In genomic region chr13:43132228-43132627, GRCh38 we compare ENCODE assay signal across 8 cellular contexts.
A peak's percentile ranks its signal among the peaks of the same experiment; 100 is the strongest.
DNase-seq lines count a peak whose midpoint lies in the region; ATAC-seq and TF ChIP-seq lines count a peak whose summit lies in the region.

No MANE protein-coding gene starts in this region.

- H3K4me1 ChIP-seq in HAP-1 = no peaks in the 10 kb centered on the region

- H3K4me3 ChIP-seq in AG09309 (ENCODE audit: control insufficient read depth, low read depth, low read length) (no peak overlapping the region), HAP-1 (no peak overlapping the region)

- peaks cover 4% of the 10 kb centered on the region for H3K27me3 Mint-ChIP-seq in activated naive CD4-positive, alpha-beta T cell treated with anti-CD3 and anti-CD28 coated beads, Interleukin-2, amount 10 ng/mL, durations not matched to agents 7 days and 5 days

- no peaks in the 10 kb centered on the region for H3K27me3 ChIP-seq in HAP-1 (ENCODE audit: low read depth)

- in situ Hi-C loops in HAP-1 (cut with MboI; ENCODE audit: low sequenced_read_pairs) = no loop called here

- H3K27ac ChIP-seq in substantia nigra (ENCODE audit: low read depth, low read length, poor library complexity, severe bottlenecking) = no peak overlapping the region

- no peaks in the 10 kb centered on the region for H3K36me3 ChIP-seq in HAP-1 (replicated peaks)

- no peaks in the 10 kb centered on the region for H3K9me3 Mint-ChIP-seq in activated naive CD4-positive, alpha-beta T cell treated with anti-CD3 and anti-CD28 coated beads, Interleukin-2, amount 10 ng/mL, durations not matched to agents 7 days and 5 days

- no peak overlapping the region for H3K27ac Mint-ChIP-seq in activated naive CD4-positive, alpha-beta T cell treated with anti-CD3 and anti-CD28 coated beads, Interleukin-2, amount 10 ng/mL, durations not matched to agents 7 days and 5 days

- no peak overlapping the region for H3K4me3 Mint-ChIP-seq in activated naive CD4-positive, alpha-beta T cell treated with anti-CD3 and anti-CD28 coated beads, Interleukin-2, amount 10 ng/mL, durations not matched to agents 7 days and 5 days

- CTCF ChIA-PET in activated naive CD4-positive, alpha-beta T cell treated with anti-CD3 and anti-CD28 coated beads, Interleukin-2, amount 10 ng/mL, durations not matched to agents 7 days and 5 days (lab: Charles Lee) = interaction anchor here (0.7 kb wide), 1 partner anchor 209 kb away, joined by 3 read pairs; no protein-coding TSS in a partner anchor

- H3K4me1 Mint-ChIP-seq in activated naive CD4-positive, alpha-beta T cell treated with anti-CD3 and anti-CD28 coated beads, Interleukin-2, amount 10 ng/mL, durations not matched to agents 7 days and 5 days = peaks cover 13% of the 10 kb centered on the region

- peak; percentile 14 for TF ChIP-seq CTCF in AG09309 (IDR thresholded peaks at IDR 0.05; ENCODE audit: control insufficient read depth, insufficient read depth, low read depth, low read length, missing control alignments)

- no peak for ATAC-seq in GM18870 (IDR thresholded peaks at IDR 0.05; ENCODE audit: unreplicated experiment)

- no peaks in the 10 kb centered on the region for H3K36me3 Mint-ChIP-seq in activated naive CD4-positive, alpha-beta T cell treated with anti-CD3 and anti-CD28 coated beads, Interleukin-2, amount 10 ng/mL, durations not matched to agents 7 days and 5 days

- no peaks in the 10 kb centered on the region for H3K9me3 ChIP-seq in HAP-1

- no peak for DNase-seq in AG09309 (ENCODE audit: low read depth)
- peak; percentile 39 to 61 for DNase-seq in HAP-1 (ENCODE audit: low spot score in 2 of 2)
- peak; percentile 59 for DNase-seq in SK-N-DZ (ENCODE audit: low spot score)
- peak; percentile 74 for DNase-seq in iPS-NIHi11 (ENCODE audit: low spot score)
- no peak for DNase-seq in substantia nigra (lab: John Stamatoyannopoulos, UW)
- DNase-seq in activated CD4-positive, alpha-beta T cell treated with anti-CD3 and anti-CD28 coated beads, Interleukin-2, amount 50 U/mL, for 1 hour = no peak
- DNase-seq in activated naive CD4-positive, alpha-beta T cell treated with anti-CD3 and anti-CD28 coated beads, Interleukin-2, amount 10 ng/mL, durations not matched to agents 7 days and 5 days = no peak

Comparison
In these comparisons a context has a peak if more than half of its experiments do, and no peak if none do; other contexts are left out.
1. DNase-seq: peak in HAP-1 (2 of 2), SK-N-DZ (single experiment) and iPS-NIHi11 (single experiment); none in AG09309 (single experiment), substantia nigra (0 of 49), activated CD4-positive, alpha-beta T cell treated with anti-CD3 and anti-CD28 coated beads, Interleukin-2, amount 50 U/mL, for 1 hour (single experiment) and activated naive CD4-positive, alpha-beta T cell treated with anti-CD3 and anti-CD28 coated beads, Interleukin-2, amount 10 ng/mL, durations not matched to agents 7 days and 5 days (single experiment).